ENCODE assay signal across 12 cellular contexts in genomic region chr20:1946442-1946761, GRCh38. TPM values are rescaled to one million over a fixed set of nuclear protein-coding genes. Genes with fewer than 3 reads are reported as not detected.
DNase-seq lines count a peak whose midpoint lies in the region; ATAC-seq lines count a peak whose summit lies in the region.
"Had no signal": no experiment of that assay in that cellular context is flagged by ENCODE, and none has a peak within 500 bp of the region (broad histone marks: within the 10 kb centered on the region; RNA-seq: fewer than 3 reads in every experiment).

No MANE protein-coding gene starts in this region.

- H3K27ac ChIP-seq in HUES64 (ENCODE audit: low read depth, low read length): no peak overlapping the region; the same call in 1 of the 2 replicates
- no peak overlapping the region for H3K27ac ChIP-seq in ectodermal cell (ENCODE audit: insufficient read depth, low read depth, low read length, poor library complexity, severe bottlenecking)
- H3K27ac ChIP-seq in muscle layer of colon (ENCODE audit: low read depth, low read length): no peak overlapping the region
- H3K27ac ChIP-seq in stomach smooth muscle (ENCODE audit: low read length): no peak overlapping the region

- no peaks in the 10 kb centered on the region for H3K36me3 ChIP-seq in HUES64 (ENCODE audit: insufficient read depth, low read length)
- no peaks in the 10 kb centered on the region for H3K36me3 ChIP-seq in ectodermal cell (ENCODE audit: control insufficient read depth, insufficient read depth, low read length)
- no peaks in the 10 kb centered on the region for H3K36me3 ChIP-seq in muscle layer of colon (ENCODE audit: insufficient read depth, low read length)
- H3K36me3 ChIP-seq in stomach smooth muscle (ENCODE audit: control insufficient read depth in 2 of 2, insufficient read depth in 2 of 2, low read length in 2 of 2): no peaks in the 10 kb centered on the region
- H3K36me3 ChIP-seq: heart left ventricle, pancreas had no signal

- H3K27me3 ChIP-seq in HUES64 (ENCODE audit: insufficient read depth, low read length) (peaks cover 38% of the 10 kb centered on the region), ectodermal cell (ENCODE audit: control insufficient read depth, insufficient read depth, low read length, poor library complexity, severe bottlenecking) (peaks cover 7% of the 10 kb centered on the region), muscle layer of colon (ENCODE audit: control insufficient read depth in 1 of 2, insufficient read depth in 2 of 2, low read length in 2 of 2) (no peaks in the 10 kb centered on the region), stomach smooth muscle (ENCODE audit: control insufficient read depth in 1 of 2, insufficient read depth in 2 of 2, low read length in 2 of 2) (peaks cover 0 to 5% of the 10 kb centered on the region in 2 donors)
- H3K27me3 ChIP-seq: pancreas had no signal

- no peak for DNase-seq in middle frontal gyrus (ENCODE audit: extremely low spot score, low spot score)
- DNase-seq in NCI-H345 (lab: John Stamatoyannopoulos, UW): no peak
- DNase-seq: activated naive CD4-positive, alpha-beta T cell; NCI-H1092 had no signal

- H3K9ac ChIP-seq in HUES64 (ENCODE audit: low read depth, low read length) (0 out of 2 replicates have a peak overlapping the region, but pooled peaks have one; percentile 43), muscle layer of colon (ENCODE audit: low read length) (no peak overlapping the region), stomach smooth muscle (ENCODE audit: low read length in 2 of 2) (no peak overlapping the region)

- H3K4me1 ChIP-seq in HUES64 (ENCODE audit: insufficient read depth, low read length): peaks cover 44% of the 10 kb centered on the region
- peaks cover 40% of the 10 kb centered on the region for H3K4me1 ChIP-seq in ectodermal cell (ENCODE audit: control insufficient read depth, insufficient read depth, low read length)
- peaks cover 10% of the 10 kb centered on the region for H3K4me1 ChIP-seq in muscle layer of colon (ENCODE audit: insufficient read depth, low read length)
- peaks cover 11% of the 10 kb centered on the region for H3K4me1 ChIP-seq in stomach smooth muscle (ENCODE audit: control insufficient read depth, insufficient read depth, low read length)

- 55% methylated on average over 6 of the region's 7 CpGs for WGBS in HUES64
- 54 to 69% methylated on average over 7 of the region's 7 CpGs for WGBS in ectodermal cell, 2 experiments

- H3K9me3 ChIP-seq in HUES64 (ENCODE audit: insufficient read depth, low read depth, low read length): no peaks in the 10 kb centered on the region
- H3K9me3 ChIP-seq in ectodermal cell (ENCODE audit: control insufficient read depth, low read length): no peaks in the 10 kb centered on the region
- H3K9me3 ChIP-seq in muscle layer of colon (ENCODE audit: low read length): no peaks in the 10 kb centered on the region
- no peaks in the 10 kb centered on the region for H3K9me3 ChIP-seq in stomach smooth muscle (ENCODE audit: control insufficient read depth in 2 of 2, low read length in 2 of 2)
- H3K9me3 ChIP-seq: heart left ventricle, pancreas had no signal

- H3K4me3 ChIP-seq in HUES64 (ENCODE audit: low read length) (peak overlapping the region; percentile 52), ectodermal cell (ENCODE audit: insufficient read depth, low read depth, low read length) (peak overlapping the region; percentile 22), muscle layer of colon (ENCODE audit: low read depth in 1 of 2, low read length in 2 of 2) (peak overlapping the region; percentile 20 to 59), stomach smooth muscle (ENCODE audit: low read length in 2 of 2) (peak overlapping the region; percentile 66 to 74)

- no peak for ATAC-seq in GM18519 (IDR thresholded peaks at IDR 0.05; ENCODE audit: low FRiP score, unreplicated experiment)
- ATAC-seq: left lobe of liver had no signal

RNA-seq across cellular contexts. Expression of gene PDYN, which starts 47.5 kb away (rescaled TPM):
- polyA plus RNA-seq in HUES64 (2013, experiment 1 of 2): 0.85 TPM
- 1.0 TPM for polyA plus RNA-seq in HUES64 (2013, experiment 2 of 2)
- polyA plus RNA-seq in ectodermal cell (2013, experiment 1 of 4): 2.5 TPM
- 2.1 TPM for polyA plus RNA-seq in ectodermal cell (2013, experiment 2 of 4)
- polyA plus RNA-seq in ectodermal cell (2013, experiment 3 of 4): 2.2 TPM
- polyA plus RNA-seq in ectodermal cell (2013, experiment 4 of 4): 1.9 TPM
- polyA plus RNA-seq: heart left ventricle, pancreas had no signal

RNA-seq across cellular contexts. Expression of gene SIRPA, which starts 51.2 kb away (rescaled TPM):
- polyA plus RNA-seq in HUES64 (2013, experiment 1 of 2): 5.5 TPM
- polyA plus RNA-seq in HUES64 (2013, experiment 2 of 2): 7.3 TPM
- 16.5 TPM for polyA plus RNA-seq in ectodermal cell (2013, experiment 1 of 4)
- polyA plus RNA-seq in ectodermal cell (2013, experiment 2 of 4): 16.2 TPM
- polyA plus RNA-seq in ectodermal cell (2013, experiment 3 of 4): 11.1 TPM
- 12.8 TPM for polyA plus RNA-seq in ectodermal cell (2013, experiment 4 of 4)
